ENCODE assay signal across 34 cellular contexts in genomic region chr2:235728401-235729181, GRCh38.
DNase-seq lines count a peak whose midpoint lies in the region; ATAC-seq and TF ChIP-seq lines count a peak whose summit lies in the region.
"Had no signal": no experiment of that assay in that cellular context is flagged by ENCODE, and none has a peak within 500 bp of the region (broad histone marks: within the 10 kb centered on the region; RNA-seq: fewer than 3 reads in every experiment).

No MANE protein-coding gene starts in this region.

- no peaks in the 10 kb centered on the region for H3F3A ChIP-seq in MM.1S (ENCODE audit: insufficient read depth, low read length)

- H3K9me3 ChIP-seq in left ventricle myocardium inferior (replicated peaks) (no peaks in the 10 kb centered on the region), psoas muscle (no peaks in the 10 kb centered on the region), MM.1S (replicated peaks; ENCODE audit: insufficient read depth, low read length) (no peaks in the 10 kb centered on the region)
- H3K9me3 ChIP-seq: A549, esophagus muscularis mucosa, neutrophil, testis had no signal

- TF ChIP-seq CTCF in left ventricle myocardium inferior (IDR thresholded peaks at IDR 0.05; ENCODE audit: borderline replicate concordance) = no peak
- no peak for TF ChIP-seq CTCF in psoas muscle (IDR thresholded peaks at IDR 0.05)
- TF ChIP-seq CTCF in MM.1S (IDR thresholded peaks at IDR 0.05; ENCODE audit: low read length) = no peak

- H2AFZ ChIP-seq in MM.1S (ENCODE audit: low read length) = no peak overlapping the region
- H2AFZ ChIP-seq: hepatocyte had no signal

- H3K27ac ChIP-seq in caudate nucleus (ENCODE audit: low read depth, low read length) (peak overlapping the region; percentile 5), left ventricle myocardium inferior (replicated peaks) (peak overlapping the region; percentile 45), psoas muscle (no peak overlapping the region), MM.1S (ENCODE audit: low read length) (no peak overlapping the region)
- H3K27ac ChIP-seq: A549, hepatocyte, neutrophil, SK-N-MC, testis had no signal

- no peaks in the 10 kb centered on the region for H3K79me2 ChIP-seq in MM.1S (ENCODE audit: low read length)
- H3K79me2 ChIP-seq: hepatocyte had no signal

- no peaks in the 10 kb centered on the region for H4K20me1 ChIP-seq in MM.1S (ENCODE audit: insufficient read depth, low read length)

- no peaks in the 10 kb centered on the region for H3K9me2 ChIP-seq in MM.1S (replicated peaks; ENCODE audit: insufficient read depth, low read length)

- intact Hi-C loops in left ventricle myocardium inferior (cut with micrococcal nuclease) (no loop called here), psoas muscle (cut with DNase I) (no loop called here)

- H3K4me1 ChIP-seq in left ventricle myocardium inferior (peaks cover 54% of the 10 kb centered on the region), psoas muscle (peaks cover 34% of the 10 kb centered on the region), MM.1S (ENCODE audit: low read length) (no peaks in the 10 kb centered on the region)

- H3K4me3 ChIP-seq in left ventricle myocardium inferior = no peak overlapping the region
- no peak overlapping the region for H3K4me3 ChIP-seq in psoas muscle
- H3K4me3 ChIP-seq in MM.1S (ENCODE audit: low read length) = no peak overlapping the region
- H3K4me3 ChIP-seq: A549, esophagus muscularis mucosa, hepatocyte, SK-N-MC, testis had no signal

- H3K9ac ChIP-seq in MM.1S (ENCODE audit: low read length) = no peak overlapping the region

- DNase-seq in Ammon's horn (ENCODE audit: low spot score) = peak; percentile 62
- DNase-seq in caudate nucleus (lab: John Stamatoyannopoulos, UW) = peak in 14 of 61 donors; percentile 18 to 58 (median 30)
- DNase-seq in left ventricle myocardium inferior = peak; percentile 78
- peak; percentile 64 to 76 for DNase-seq in psoas muscle
- DNase-seq in MM.1S = no peak
- DNase-seq: activated CD4-positive, alpha-beta T cell treated with anti-CD3 and anti-CD28 coated beads, Interleukin-2, amount 50 U/mL, for 48 hours; activated gamma-delta T cell treated with Interleukin-2 at 50 U/mL for 16 hours; activated naive CD8-positive, alpha-beta T cell treated with anti-CD3 and anti-CD28 coated beads, Interleukin-2, amount 10 ng/mL, durations not matched to agents 7 days and 5 days; activated T-cell treated with anti-CD3 and anti-CD28 coated beads, Interleukin-2, amount 50 U/mL, for 48 hours; AML-193; aorta; CD4-positive, alpha-beta T cell; central memory CD4-positive, alpha-beta T cell; foreskin fibroblast; H7; KBM-7; kidney glomerular epithelial cell; mammary epithelial cell; NCI-H1092 treated with DMSO at 0.1 percent for 48 hours; NCI-H187; NCI-H2171; NCI-H510A; stimulated activated CD4-positive, alpha-beta T cell treated with anti-CD3 and anti-CD28 coated beads, Interleukin-15, amount 100 ng/mL, for 24 hours; testis had no signal

- 77 to 83% (median 81%) methylated on average over 9 of the region's 9 CpGs for WGBS in psoas muscle, 3 donors

- H3K27me3 ChIP-seq in left ventricle myocardium inferior (ENCODE audit: low read depth) (no peaks in the 10 kb centered on the region), psoas muscle (ENCODE audit: insufficient read depth in 3 of 3, low read length in 2 of 3) (no peaks in the 10 kb centered on the region), MM.1S (replicated peaks; ENCODE audit: insufficient read depth, low read length) (no peaks in the 10 kb centered on the region)
- H3K27me3 ChIP-seq: esophagus muscularis mucosa, hepatocyte, testis had no signal

- H3K36me3 ChIP-seq in left ventricle myocardium inferior (no peaks in the 10 kb centered on the region), psoas muscle (ENCODE audit: insufficient read depth in 1 of 2, low read depth in 1 of 2) (no peaks in the 10 kb centered on the region), MM.1S (replicated peaks; ENCODE audit: insufficient read depth, low read length) (no peaks in the 10 kb centered on the region)
- H3K36me3 ChIP-seq: esophagus muscularis mucosa, neutrophil had no signal

- no peak for ATAC-seq in psoas muscle
- ATAC-seq in GM21360 (IDR thresholded peaks at IDR 0.05; ENCODE audit: unreplicated experiment) = no peak
- ATAC-seq in GM21825 (IDR thresholded peaks at IDR 0.05; ENCODE audit: unreplicated experiment) = no peak
- no peak for ATAC-seq in HG03139 (IDR thresholded peaks at IDR 0.05; ENCODE audit: unreplicated experiment)
- ATAC-seq: A549; activated CD4-positive, CD25-positive, alpha-beta regulatory T cell treated with anti-CD3 and anti-CD28 coated beads, Interleukin-2, amount 50 U/mL, for 24 hours; stimulated activated effector memory CD8-positive, alpha-beta T cell treated with anti-CD3 and anti-CD28 coated beads, Interleukin-12 subunit alpha, Interleukin-12 subunit beta, amount 100 ng/mL, for 72 hours had no signal

- no peak overlapping the region for H3K4me2 ChIP-seq in MM.1S (ENCODE audit: low read depth, low read length)
- H3K4me2 ChIP-seq: A549, hepatocyte had no signal

Comparison
In these comparisons a context has a peak if more than half of its experiments do, and no peak if none do; other contexts are left out.
1. H3K27ac ChIP-seq: peak in caudate nucleus (single experiment) and left ventricle myocardium inferior (single experiment); none in psoas muscle (single experiment) and MM.1S (single experiment).